In genomic region chr11:8867856-8868705, GRCh38 we compare ENCODE assay signal across 1 cellular context.
A peak's percentile ranks its signal among the peaks of the same experiment; 100 is the strongest.
TF ChIP-seq lines count a peak whose summit lies in the region.

No MANE protein-coding gene starts in this region.

TF ChIP-seq in IMR-90, 13 proteins besides CTCF, POLR2A, EP300 and RAD21:
- TF ChIP-seq RFX5 (IDR thresholded peaks at IDR 0.05; ENCODE audit: low read depth, low read length), result no peak
- TF ChIP-seq CHD1 (IDR thresholded peaks at IDR 0.05; ENCODE audit: low read depth, low read length), result no peak
- TF ChIP-seq FOS (IDR thresholded peaks at IDR 0.05; ENCODE audit: low read depth, low read length), result no peak
- no peak for TF ChIP-seq MAFK (IDR thresholded peaks at IDR 0.05; ENCODE audit: low read depth, low read length)
- TF ChIP-seq RCOR1 (IDR thresholded peaks at IDR 0.05; ENCODE audit: insufficient replicate concordance, low read length), result no peak
- peak; percentile 52 for TF ChIP-seq BHLHE40 (IDR thresholded peaks at IDR 0.05; ENCODE audit: low read depth, low read length)
- TF ChIP-seq MAZ (IDR thresholded peaks at IDR 0.05; ENCODE audit: borderline replicate concordance, low read depth, low read length), result no peak
- no peak for TF ChIP-seq SMC3 (IDR thresholded peaks at IDR 0.05; ENCODE audit: low read depth, low read length)
- TF ChIP-seq MXI1 (IDR thresholded peaks at IDR 0.05; ENCODE audit: borderline replicate concordance, low read depth, low read length), result no peak
- TF ChIP-seq CEBPB (IDR thresholded peaks at IDR 0.05; ENCODE audit: low read depth, low read length), result peak; percentile 96
- TF ChIP-seq ELK1 (IDR thresholded peaks at IDR 0.05; ENCODE audit: borderline replicate concordance, low read depth, low read length), result no peak
- no peak for TF ChIP-seq NFE2L2 (IDR thresholded peaks at IDR 0.05; ENCODE audit: low read depth, low read length)
- no peak for TF ChIP-seq USF2 (IDR thresholded peaks at IDR 0.05; ENCODE audit: low read depth, low read length)
